12 cellular contexts compared by ENCODE assay signal in genomic region chr18:26228562-26229260, GRCh38. TPM values are rescaled to one million over a fixed set of nuclear protein-coding genes. Genes with fewer than 3 reads are reported as not detected.
A peak's percentile ranks its signal among the peaks of the same experiment; 100 is the strongest.
DNase-seq lines count a peak whose midpoint lies in the region; FAIRE-seq and TF ChIP-seq lines count a peak whose summit lies in the region.
"Had no signal": no experiment of that assay in that cellular context is flagged by ENCODE, and none has a peak within 500 bp of the region (broad histone marks: within the 10 kb centered on the region; RNA-seq: fewer than 3 reads in every experiment).

No MANE protein-coding gene starts in this region.

- no peak overlapping the region for H4K5ac ChIP-seq in H1 (ENCODE audit: insufficient read length, low read depth, low read length)

- H2AFZ ChIP-seq in PC-9, result no peak overlapping the region
- H2AFZ ChIP-seq in H1 (ENCODE audit: low read length), result no peak overlapping the region

- H4K91ac ChIP-seq in H1 (replicated peaks; ENCODE audit: insufficient read length, low read length), result no peak overlapping the region

- H3K4me3 ChIP-seq in BLaER1, result peak overlapping the region; percentile 85
- H3K4me3 ChIP-seq in GM06990 (replicated peaks; ENCODE audit: low read depth, low read length), result peak overlapping the region; percentile 88
- peak overlapping the region; percentile 83; the same call in 1 of the 2 replicates for H3K4me3 ChIP-seq in PC-9
- peak overlapping the region in 1 of 4 experiments; percentile 86; a peak in 2 of 8 replicates for H3K4me3 ChIP-seq in H1 (ENCODE audit: extremely low read depth in 1 of 4, insufficient read depth in 2 of 4, low read depth in 3 of 4, low read length in 4 of 4)
- no peak overlapping the region for H3K4me3 ChIP-seq in colonic mucosa
- H3K4me3 ChIP-seq: upper lobe of left lung had no signal

- H2AK5ac ChIP-seq in H1 (ENCODE audit: low read depth, low read length), result no peak overlapping the region

- H3K27me3 ChIP-seq in BLaER1, result no peaks in the 10 kb centered on the region
- H3K27me3 ChIP-seq in GM06990 (replicated peaks; ENCODE audit: control insufficient read depth, insufficient read depth, low read length), result no peaks in the 10 kb centered on the region
- H3K27me3 ChIP-seq in PC-9 (ENCODE audit: insufficient read depth, low read depth), result no peaks in the 10 kb centered on the region
- no peaks in the 10 kb centered on the region for H3K27me3 ChIP-seq in H1 (replicated peaks in 1 of 4; ENCODE audit: control insufficient read depth in 3 of 4, extremely low read depth in 1 of 4, insufficient read depth in 3 of 4, low read length in 3 of 4)
- H3K27me3 ChIP-seq in colonic mucosa, result no peaks in the 10 kb centered on the region
- H3K27me3 ChIP-seq: upper lobe of left lung had no signal

- BruUV-seq in PC-9 (replicated peaks; lab: Mats Ljungman, UMichigan), result no TSS peak

- H3K18ac ChIP-seq in H1 (ENCODE audit: extremely low read depth, low read length), result no peak overlapping the region

- H3K79me2 ChIP-seq in PC-9 (ENCODE audit: low read depth) (peaks cover 11% of the 10 kb centered on the region; the same call in 1 of the 2 replicates), H1 (ENCODE audit: control insufficient read depth in 1 of 2, insufficient read depth in 2 of 2, low read length in 2 of 2) (peaks cover 8 to 60% of the 10 kb centered on the region in 2 experiments; a peak in 3 of 4 replicates)

- H3K4me1 ChIP-seq in BLaER1, result peaks cover 24% of the 10 kb centered on the region
- H3K4me1 ChIP-seq in PC-9 (replicated peaks; ENCODE audit: insufficient read depth), result peaks cover 16% of the 10 kb centered on the region
- peaks cover 0 to 16% (median 10%) of the 10 kb centered on the region in 4 experiments; a peak in 5 of 7 replicates for H3K4me1 ChIP-seq in H1 (replicated peaks in 1 of 4; ENCODE audit: control insufficient read depth in 3 of 4, insufficient read depth in 4 of 4, low read length in 3 of 4)
- no peaks in the 10 kb centered on the region for H3K4me1 ChIP-seq in colonic mucosa

- intact Hi-C loops in PC-9 (cut with micrococcal nuclease; ENCODE audit: unreplicated experiment) (no loop called here), colonic mucosa (cut with DNase I) (loop anchor here (10.0 kb wide), 1 partner anchor 134 kb away; the partner anchor contains the start of gene SS18)

- H3K27ac ChIP-seq in BLaER1 (no peak overlapping the region), PC-9 (no peak overlapping the region), H1 (ENCODE audit: low read depth, low read length) (no peak overlapping the region), colonic mucosa (no peak overlapping the region)
- H3K27ac ChIP-seq: upper lobe of left lung had no signal

- no peak overlapping the region for H3K56ac ChIP-seq in H1 (replicated peaks; ENCODE audit: insufficient read length, low read depth, low read length)

- DNase-seq in GM06990 (ENCODE audit: extremely low read depth, insufficient read length), result no peak
- no peak for DNase-seq in PC-9
- no peak for DNase-seq in H1 (ENCODE audit: low read depth in 1 of 2, low spot score in 2 of 2)
- no peak for DNase-seq in colonic mucosa
- DNase-seq in 8988T, result no peak
- no peak for DNase-seq in HEK293T (ENCODE audit: extremely low spot score)
- DNase-seq in GM20000 (ENCODE audit: low spot score), result no peak
- DNase-seq: effector CD4-positive, alpha-beta T cell; glutamatergic neuron; NCI-H187 treated with DMSO at 0.1 percent for 48 hours; upper lobe of left lung had no signal

- H3K36me3 ChIP-seq in BLaER1 (peaks cover 20% of the 10 kb centered on the region), GM06990 (ENCODE audit: control insufficient read depth, insufficient read depth, low read length) (no peaks in the 10 kb centered on the region), PC-9 (ENCODE audit: low read depth) (no peaks in the 10 kb centered on the region), H1 (ENCODE audit: control insufficient read depth in 2 of 4, insufficient read depth in 4 of 4, low read length in 3 of 4) (no peaks in the 10 kb centered on the region), colonic mucosa (no peaks in the 10 kb centered on the region)
- H3K36me3 ChIP-seq: upper lobe of left lung had no signal

- TF ChIP-seq CTCF in GM06990 (IDR thresholded peaks at IDR 0.05; ENCODE audit: insufficient read depth, low read length, poor library complexity, severe bottlenecking) (no peak), PC-9 (conservative IDR thresholded peaks at IDR 0.05) (no peak), H1 (IDR thresholded peaks at IDR 0.05; ENCODE audit: control extremely low read depth in 1 of 3, insufficient read depth in 1 of 3, low read depth in 1 of 3, low read length in 3 of 3) (no peak), colonic mucosa (IDR thresholded peaks at IDR 0.05) (no peak), GM20000 (IDR thresholded peaks at IDR 0.05; ENCODE audit: extremely low read depth, missing control alignments) (no peak)

- H3K79me1 ChIP-seq in H1 (ENCODE audit: low read depth, low read length), result no peaks in the 10 kb centered on the region; the same call in 1 of the 2 replicates

- no peaks in the 10 kb centered on the region for H3K9me2 ChIP-seq in PC-9 (ENCODE audit: insufficient read depth)

- H3F3A ChIP-seq in PC-9 (ENCODE audit: insufficient read depth, low read depth), result no peaks in the 10 kb centered on the region

- H2BK20ac ChIP-seq in H1 (ENCODE audit: low read length), result no peak overlapping the region

- CTCF ChIA-PET in PC-9 (lab: Charles Lee) (no interaction called here), H1 (lab: Charles Lee; ENCODE audit: partially characterized antibody) (interaction anchor here (0.6 kb wide), 1 partner anchor 1437 kb away, joined by 3 read pairs; no protein-coding TSS in a partner anchor), HEK293T (lab: Yijun Ruan, JAX) (no interaction called here)

- H3K4ac ChIP-seq in H1 (replicated peaks; ENCODE audit: insufficient read length, low read depth, low read length), result no peak overlapping the region

- peak overlapping the region; percentile 84 for H3K4me2 ChIP-seq in BLaER1
- H3K4me2 ChIP-seq in PC-9, result peak overlapping the region; percentile 84
- peak overlapping the region; percentile 70 to 91; a peak in 2 of 4 replicates for H3K4me2 ChIP-seq in H1 (ENCODE audit: insufficient read depth in 1 of 2, low read depth in 2 of 2, low read length in 2 of 2)

- peaks cover 21% of the 10 kb centered on the region for H3K9me3 ChIP-seq in BLaER1
- no peaks in the 10 kb centered on the region for H3K9me3 ChIP-seq in PC-9 (ENCODE audit: insufficient read depth, low read depth)
- H3K9me3 ChIP-seq in H1 (ENCODE audit: insufficient read depth in 2 of 2, low read depth in 1 of 2, low read length in 1 of 2), result 0 out of 4 replicates have a peak, but pooled peaks cover 4 to 5% of the 10 kb centered on the region in 2 experiments
- no peaks in the 10 kb centered on the region for H3K9me3 ChIP-seq in colonic mucosa
- H3K9me3 ChIP-seq: upper lobe of left lung had no signal

- no peak for TF ChIP-seq POLR2A in H1 (IDR thresholded peaks at IDR 0.05; ENCODE audit: control extremely low read depth in 1 of 2, low read depth in 2 of 2, low read length in 2 of 2)

- POLR2A ChIA-PET in PC-9 (lab: Charles Lee; ENCODE audit: unreplicated experiment), result no interaction called here
- POLR2A ChIA-PET in H1 (lab: Charles Lee; ENCODE audit: partially characterized antibody), result no interaction called here
- POLR2A ChIA-PET in HEK293T (lab: Yijun Ruan, JAX), result no interaction called here

- no peak for TF ChIP-seq RAD21 in H1 (IDR thresholded peaks at IDR 0.05 in 1 of 2, conservative IDR thresholded peaks at IDR 0.05 in 1 of 2; ENCODE audit: low read depth in 2 of 2, low read length in 2 of 2)

- no peak overlapping the region for H3K14ac ChIP-seq in H1 (ENCODE audit: insufficient read length)

- H2BK5ac ChIP-seq in H1 (ENCODE audit: low read depth, low read length), result no peak overlapping the region

- 71% methylated on average over 6 of the region's 6 CpGs; no CpG with 5 or more reads in 1 of the 2 experiments for WGBS in H1 (ENCODE audit: extremely low coverage in 1 of 2, insufficient coverage in 1 of 2, insufficient read length in 1 of 2, insufficient replicate concordance in 2 of 2, low coverage in 1 of 2, low lambda C conversion rate in 2 of 2, missing lambda C conversion rate in 1 of 2), 2 experiments

- H4K20me1 ChIP-seq in BLaER1 (peaks cover 36% of the 10 kb centered on the region), PC-9 (ENCODE audit: insufficient read depth) (no peaks in the 10 kb centered on the region), H1 (replicated peaks in 1 of 2; ENCODE audit: control insufficient read depth in 1 of 2, insufficient read depth in 2 of 2, low read length in 2 of 2) (no peaks in the 10 kb centered on the region)

- H3K9ac ChIP-seq in BLaER1 (0 out of 2 replicates have a peak overlapping the region, but pooled peaks have one; percentile 87), H1 (replicated peaks in 1 of 4; ENCODE audit: extremely low read depth in 1 of 4, low read depth in 3 of 4, low read length in 3 of 4) (no peak overlapping the region), colonic mucosa (ENCODE audit: low read depth in 2 of 2, low read length in 2 of 2) (no peak overlapping the region)

- no peak overlapping the region for H4K8ac ChIP-seq in H1 (ENCODE audit: extremely low read depth, insufficient read depth, low read length)

- no peak for FAIRE-seq in H1 (lab: Jason Lieb, UNC)

- H2BK15ac ChIP-seq in H1 (ENCODE audit: low read length), result no peak overlapping the region

- H2BK12ac ChIP-seq in H1 (ENCODE audit: low read depth, low read length), result no peak overlapping the region

- no peak for TF ChIP-seq EP300 in H1 (IDR thresholded peaks at IDR 0.05; ENCODE audit: borderline replicate concordance in 1 of 2, low read depth in 2 of 2, low read length in 2 of 2)

- H3K23me2 ChIP-seq in H1 (ENCODE audit: low read depth, low read length), result peaks cover 2% of the 10 kb centered on the region; the same call in 1 of the 2 replicates

- no peak overlapping the region for H2BK120ac ChIP-seq in H1 (replicated peaks; ENCODE audit: low read depth, low read length)

- H3K23ac ChIP-seq in H1 (ENCODE audit: insufficient read length), result no peak overlapping the region

TF ChIP-seq in H1, 55 proteins besides CTCF, POLR2A, EP300 and RAD21 (continues in another document):
- TF ChIP-seq RXRA (IDR thresholded peaks at IDR 0.05; ENCODE audit: insufficient read depth, low read depth, low read length), result no peak

TF ChIP-seq in HEK293T, 16 proteins besides CTCF, POLR2A, EP300 and RAD21 (continues in another document):
- TF ChIP-seq SP1 (IDR thresholded peaks at IDR 0.05), result no peak
- no peak for TF ChIP-seq L3MBTL2 (conservative IDR thresholded peaks at IDR 0.05)
- TF ChIP-seq BHLHE40 (IDR thresholded peaks at IDR 0.05; ENCODE audit: borderline replicate concordance), result no peak

RNA-seq across cellular contexts. Expression of gene TAF4B, which starts 2.5 kb away (rescaled TPM):
- total RNA-seq in PC-9 (2021) (2.3 and 2.8 TPM in 2 replicates), colonic mucosa (1 to 10 TPM; 2.5 to 2.7 TPM)
- 19.8 TPM in 2 replicates for total RNA-seq in H1 (2021; fragmentation: NEBNext Ultra II Directional; extraction: Animal tissue kit (Norgen Biotek cat#: 25700))
- polyA plus RNA-seq in H1 (2011; rRNA removed), result 6.9 and 9.3 TPM in 2 replicates
- 10.8 TPM for polyA plus RNA-seq in H1 (2011; cell fraction: cytosol; rRNA removed)
- 11.1 TPM for polyA plus RNA-seq in H1 (2011; cell fraction: nucleus; rRNA removed)
- polyA plus RNA-seq in H1 (2012, experiment 1 of 2), result 8.4 to 12.7 TPM (median 11.5 TPM) in 4 replicates
- polyA plus RNA-seq in H1 (2012, experiment 2 of 2), result 0.76 TPM
- polyA plus RNA-seq in H1 (2013, experiment 1 of 2), result 10.9 TPM
- 10.4 TPM for polyA plus RNA-seq in H1 (2013, experiment 2 of 2)
- polyA minus RNA-seq in H1 (2011; rRNA and poly(A)+ RNA removed), result 24.6 and 34.1 TPM in 2 replicates
- 15.4 TPM for polyA minus RNA-seq in H1 (2011; cell fraction: cytosol; rRNA and poly(A)+ RNA removed)
- polyA minus RNA-seq in H1 (2011; cell fraction: nucleus; rRNA and poly(A)+ RNA removed), result 61.2 TPM
